8 cellular contexts compared by ENCODE assay signal in the genomic region with DNA sequence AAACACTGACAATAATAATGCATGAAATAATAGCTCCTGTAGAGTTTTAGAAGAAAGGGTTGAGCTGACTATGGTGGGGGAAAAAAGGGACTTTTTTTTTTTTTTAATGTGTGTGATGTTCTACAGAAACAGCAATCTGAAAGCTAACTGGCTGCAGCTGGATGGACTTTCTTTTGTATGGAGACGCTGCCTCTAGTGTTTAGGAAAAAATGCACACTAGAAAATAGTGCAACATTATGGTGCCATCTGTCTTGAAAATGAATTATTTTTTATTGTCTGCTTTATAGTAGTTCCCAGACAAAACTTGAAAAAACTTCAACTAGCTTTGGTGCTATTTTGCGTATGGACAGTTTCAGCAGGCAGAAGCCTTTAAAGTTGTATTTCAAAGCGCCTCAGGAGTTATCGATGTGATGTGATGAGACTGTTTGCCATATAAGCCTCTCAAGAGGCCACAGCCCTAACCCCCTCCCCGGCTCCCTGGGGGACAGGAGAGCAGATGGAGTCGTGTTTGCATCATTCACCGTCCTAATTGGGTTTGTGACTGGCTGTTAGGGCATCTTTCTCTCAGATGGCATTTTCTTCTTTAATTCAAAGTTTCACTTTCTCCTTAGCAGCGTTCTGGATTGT.
DNase-seq lines count a peak whose midpoint lies in the region; ATAC-seq, FAIRE-seq and TF ChIP-seq lines count a peak whose summit lies in the region.

No MANE protein-coding gene starts in this region.

- H3K4me1 ChIP-seq in Caco-2: no peaks in the 10 kb centered on the region
- H3K4me1 ChIP-seq in GM12878 (ENCODE audit: control insufficient read depth, insufficient read depth, low read length): no peaks in the 10 kb centered on the region

- peak; percentile 51 for TF ChIP-seq RAD21 in GM12878 (IDR thresholded peaks at IDR 0.05; ENCODE audit: insufficient read depth, low read depth, low read length)

- H3K4me3 Mint-ChIP-seq in Caco-2 (ENCODE audit: unreplicated experiment): no peak overlapping the region
- H3K4me3 Mint-ChIP-seq in activated naive CD8-positive, alpha-beta T cell treated with anti-CD3 and anti-CD28 coated beads, Interleukin-2, amount 50 U/mL, for 24 hours: no peak overlapping the region

- H3K4me3 ChIP-seq in Caco-2 (ENCODE audit: low read depth, low read length) (no peak overlapping the region), GM12878 (no peak overlapping the region)

- in situ Hi-C loops in GM12878 (cut with MboI): no loop called here

- H3K27me3 Mint-ChIP-seq in Caco-2 (ENCODE audit: insufficient read depth, unreplicated experiment): no peaks in the 10 kb centered on the region
- peaks cover 12% of the 10 kb centered on the region for H3K27me3 Mint-ChIP-seq in activated naive CD8-positive, alpha-beta T cell treated with anti-CD3 and anti-CD28 coated beads, Interleukin-2, amount 50 U/mL, for 24 hours

- H3K36me3 Mint-ChIP-seq in Caco-2 (ENCODE audit: insufficient read depth, unreplicated experiment): no peaks in the 10 kb centered on the region
- no peaks in the 10 kb centered on the region for H3K36me3 Mint-ChIP-seq in activated naive CD8-positive, alpha-beta T cell treated with anti-CD3 and anti-CD28 coated beads, Interleukin-2, amount 50 U/mL, for 24 hours (ENCODE audit: low read depth)

- H2AFZ ChIP-seq in GM12878 (ENCODE audit: control insufficient read depth, low read depth, low read length): no peak overlapping the region

- ATAC-seq in GM12878 (no peak), left colon (peak; percentile 83), GM18511 (IDR thresholded peaks at IDR 0.05; ENCODE audit: unreplicated experiment) (no peak), HG02642 (IDR thresholded peaks at IDR 0.05; ENCODE audit: poor library complexity, unreplicated experiment) (no peak)
- no peak for ATAC-seq in activated naive CD8-positive, alpha-beta T cell treated with anti-CD3 and anti-CD28 coated beads, Interleukin-2, amount 50 U/mL, for 24 hours

- H3K27me3 ChIP-seq in Caco-2 (replicated peaks; ENCODE audit: control insufficient read depth, insufficient read depth, low read length) (no peaks in the 10 kb centered on the region), GM12878 (replicated peaks in 1 of 2; ENCODE audit: control insufficient read depth in 2 of 2, insufficient read depth in 2 of 2, low read length in 1 of 2) (no peaks in the 10 kb centered on the region)

- TF ChIP-seq CTCF in Caco-2 (IDR thresholded peaks at IDR 0.05; ENCODE audit: insufficient read depth in 1 of 2, low read depth in 1 of 2, low read length in 1 of 2, severe bottlenecking in 1 of 2, unreplicated experiment in 1 of 2) (peak; percentile 59 to 73), GM12878 (IDR thresholded peaks at IDR 0.05 in 2 of 3, conservative IDR thresholded peaks at IDR 0.05 in 1 of 3; ENCODE audit: control insufficient read depth in 2 of 3, extremely low read depth in 1 of 3, insufficient read depth in 1 of 3, low read depth in 3 of 3, low read length in 3 of 3) (peak in 2 of 3 experiments; percentile 28 to 32; a peak in 4 of 6 replicates)

- TF ChIP-seq POLR2A in GM12878 (IDR thresholded peaks at IDR 0.05; ENCODE audit: low read depth, low read length): no peak

- RAD21 ChIA-PET in GM12878 (lab: Charles Lee; ENCODE audit: unreplicated experiment): interaction anchor here (1.6 kb wide), 1 partner anchor 549 kb away, joined by 8 read pairs; no protein-coding TSS in a partner anchor

- H3K4me1 Mint-ChIP-seq in Caco-2 (ENCODE audit: low read depth, unreplicated experiment): peaks cover 6% of the 10 kb centered on the region
- H3K4me1 Mint-ChIP-seq in activated naive CD8-positive, alpha-beta T cell treated with anti-CD3 and anti-CD28 coated beads, Interleukin-2, amount 50 U/mL, for 24 hours: no peaks in the 10 kb centered on the region

- H4K20me1 ChIP-seq in GM12878 (ENCODE audit: control insufficient read depth, insufficient read depth): no peaks in the 10 kb centered on the region

- H3K27ac ChIP-seq in GM12878 (ENCODE audit: control insufficient read depth, insufficient read depth): no peak overlapping the region

- H3K27ac Mint-ChIP-seq in Caco-2 (ENCODE audit: unreplicated experiment): no peak overlapping the region
- no peak overlapping the region for H3K27ac Mint-ChIP-seq in activated naive CD8-positive, alpha-beta T cell treated with anti-CD3 and anti-CD28 coated beads, Interleukin-2, amount 50 U/mL, for 24 hours

- SMC1A ChIA-PET in GM12878 (lab: Charles Lee; ENCODE audit: uncharacterized antibody, unreplicated experiment): interaction anchor here (0.9 to 1.5 kb wide), 5 partner anchors 10 to 550 kb away, joined by 3 to 4 read pairs (median 3); no protein-coding TSS in a partner anchor

- H3K9ac ChIP-seq in GM12878 (ENCODE audit: control insufficient read depth, insufficient read depth, low read length): no peak overlapping the region

- no peak for FAIRE-seq in GM12878 (lab: Jason Lieb, UNC)

- no TSS peak for BruUV-seq in Caco-2 (replicated peaks; lab: Mats Ljungman, UMichigan)
- no TSS peak for BruUV-seq in GM12878 (replicated peaks; lab: Mats Ljungman, UMichigan)

- H3K36me3 ChIP-seq in Caco-2 (ENCODE audit: control insufficient read depth, insufficient read depth, low read length): no peaks in the 10 kb centered on the region
- H3K36me3 ChIP-seq in GM12878 (ENCODE audit: control insufficient read depth in 2 of 2, insufficient read depth in 2 of 2, low read length in 1 of 2): no peaks in the 10 kb centered on the region

- H3K79me2 ChIP-seq in GM12878 (ENCODE audit: control insufficient read depth, insufficient read depth, low read length): no peaks in the 10 kb centered on the region

- no peaks in the 10 kb centered on the region for H3K9me3 Mint-ChIP-seq in Caco-2 (ENCODE audit: unreplicated experiment)
- no peaks in the 10 kb centered on the region for H3K9me3 Mint-ChIP-seq in activated naive CD8-positive, alpha-beta T cell treated with anti-CD3 and anti-CD28 coated beads, Interleukin-2, amount 50 U/mL, for 24 hours

- POLR2A ChIA-PET in Caco-2 (lab: Charles Lee): interaction anchor here (0.6 kb wide), 2 partner anchors 55 to 86 kb away, joined by 3 to 4 read pairs; no protein-coding TSS in a partner anchor
- POLR2A ChIA-PET in GM12878 (lab: Charles Lee): no interaction called here

- H3K9me3 ChIP-seq in Caco-2 (no peaks in the 10 kb centered on the region), GM12878 (replicated peaks; ENCODE audit: control insufficient read depth, insufficient read depth, low read length) (no peaks in the 10 kb centered on the region)

- peak in 1 of 2 experiments; percentile 50 for DNase-seq in Caco-2
- peak; percentile 7 for DNase-seq in NCI-H128 (lab: John Stamatoyannopoulos, UW; ENCODE audit: unreplicated experiment)
- DNase-seq in GM12878 (ENCODE audit: low read depth, low spot score): no peak
- no peak for DNase-seq in left colon
- DNase-seq in effector CD8-positive, alpha-beta T cell (lab: John Stamatoyannopoulos, UW): no peak
- no peak for DNase-seq in activated naive CD8-positive, alpha-beta T cell treated with anti-CD3 and anti-CD28 coated beads, Interleukin-2, amount 50 U/mL, for 24 hours

- 28% methylated on average over 8 of the region's 8 CpGs for WGBS in GM12878 (ENCODE audit: insufficient coverage, insufficient replicate concordance, low lambda C conversion rate, missing lambda C conversion rate)

- no peak overlapping the region for H3K4me2 ChIP-seq in GM12878 (ENCODE audit: control insufficient read depth, insufficient read depth)

- TF ChIP-seq EP300 in GM12878 (IDR thresholded peaks at IDR 0.05; ENCODE audit: borderline replicate concordance in 1 of 2, control insufficient read depth in 1 of 2, low read depth in 2 of 2, low read length in 2 of 2): no peak

- intact Hi-C loops in Caco-2 (cut with micrococcal nuclease; ENCODE audit: unreplicated experiment): loop anchor here (1.0 to 10.0 kb wide), 6 partner anchors 49 to 551 kb away; partner anchors contain the start of gene LTBP1
- intact Hi-C loops in GM12878 (cut with micrococcal nuclease; ENCODE audit: unreplicated experiment): loop anchor here (5.0 kb wide), 1 partner anchor 339 kb away; no protein-coding TSS in a partner anchor
- intact Hi-C loops in left colon (cut with DNase I, micrococcal nuclease): loop anchor here in 1 of 2 donors (2.0 to 10.0 kb wide), 3 partner anchors 241 to 341 kb away; no protein-coding TSS in a partner anchor

- CTCF ChIA-PET in Caco-2 (lab: Charles Lee) (interaction anchor here (0.6 to 1.5 kb wide), 14 partner anchors 10 to 302 kb away, joined by 3 to 9 read pairs (median 4); no protein-coding TSS in a partner anchor), GM12878 (lab: Yijun Ruan, JAX) (interaction anchor here (0.6 to 2.6 kb wide), 5 partner anchors 10 to 550 kb away, joined by 3 to 8 read pairs (median 4); no protein-coding TSS in a partner anchor)

TF ChIP-seq in GM12878, 131 proteins besides CTCF, POLR2A, EP300 and RAD21:
- TF ChIP-seq CBFB (IDR thresholded peaks at IDR 0.05; ENCODE audit: low read depth): no peak
- TF ChIP-seq IKZF2 (IDR thresholded peaks at IDR 0.05): no peak
- no peak for TF ChIP-seq CHD2 (IDR thresholded peaks at IDR 0.05; ENCODE audit: borderline replicate concordance, low read depth, low read length)
- no peak for TF ChIP-seq PAX8 (IDR thresholded peaks at IDR 0.05)
- TF ChIP-seq TCF7 (IDR thresholded peaks at IDR 0.05; ENCODE audit: borderline replicate concordance): no peak
- TF ChIP-seq SP1 (IDR thresholded peaks at IDR 0.05; ENCODE audit: low read depth, low read length): no peak
- TF ChIP-seq ZBED1 (IDR thresholded peaks at IDR 0.05; ENCODE audit: borderline replicate concordance): no peak
- TF ChIP-seq JUND (IDR thresholded peaks at IDR 0.05; ENCODE audit: low read depth, low read length): no peak
- TF ChIP-seq SMC3 (IDR thresholded peaks at IDR 0.05; ENCODE audit: borderline replicate concordance, low read length): no peak; the same call in 1 of the 2 replicates
- TF ChIP-seq HCFC1 (IDR thresholded peaks at IDR 0.05; ENCODE audit: low read length): no peak
- TF ChIP-seq CREB1 (IDR thresholded peaks at IDR 0.05; ENCODE audit: low read depth): no peak
- TF ChIP-seq FOXK2 (IDR thresholded peaks at IDR 0.05): no peak
- TF ChIP-seq ZNF274 (IDR thresholded peaks at IDR 0.05; ENCODE audit: insufficient read depth, insufficient read length): no peak
- no peak for TF ChIP-seq BRCA1 (IDR thresholded peaks at IDR 0.05; ENCODE audit: low read depth, low read length)
- TF ChIP-seq SMAD5 (IDR thresholded peaks at IDR 0.05; ENCODE audit: low read depth): no peak
TF ChIP-seq in GM12878: peak in this region for 0.
